Comparison of ENCODE assay signal across 1 cellular context in genomic region chr3:38497026-38497425, GRCh38.
TF ChIP-seq lines count a peak whose summit lies in the region.

No MANE protein-coding gene starts in this region.

TF ChIP-seq in GM12878, 131 proteins besides CTCF, POLR2A, EP300 and RAD21 (continued from another document):
- TF ChIP-seq ZBTB40 (IDR thresholded peaks at IDR 0.05; ENCODE audit: borderline replicate concordance), result no peak
- no peak for TF ChIP-seq ASH2L (IDR thresholded peaks at IDR 0.05; ENCODE audit: borderline replicate concordance, low read depth)
- no peak for TF ChIP-seq BCL11A (IDR thresholded peaks at IDR 0.05; ENCODE audit: low read depth, low read length)
- TF ChIP-seq SREBF1 (IDR thresholded peaks at IDR 0.05; ENCODE audit: low read length), result no peak
- no peak for TF ChIP-seq CEBPZ (IDR thresholded peaks at IDR 0.05; ENCODE audit: low read depth, low read length)
- no peak for TF ChIP-seq TCF7 (IDR thresholded peaks at IDR 0.05; ENCODE audit: borderline replicate concordance)
- TF ChIP-seq MTA3 (IDR thresholded peaks at IDR 0.05; ENCODE audit: borderline replicate concordance, low read length), result no peak
- TF ChIP-seq CHD4 (IDR thresholded peaks at IDR 0.05), result no peak
